ENCODE assay signal across 33 cellular contexts in genomic region chr11:132450631-132451030, GRCh38.
"Had no signal": no experiment of that assay in that cellular context is flagged by ENCODE, and none has a peak within 500 bp of the region (broad histone marks: within the 10 kb centered on the region; RNA-seq: fewer than 3 reads in every experiment).

No MANE protein-coding gene starts in this region.

- H3K27me3 Mint-ChIP-seq: activated B cell treated with CpG ODN at 0.5 μM for 24 hours; activated naive CD4-positive, alpha-beta T cell treated with anti-CD3 and anti-CD28 coated beads, Interleukin-2, amount 50 U/mL, for 24 hours; activated naive CD8-positive, alpha-beta T cell treated with anti-CD3 and anti-CD28 coated beads for 36 hours; dendritic cell treated with granulocyte-macrophage colony-stimulating factor and Interleukin-4, amounts not matched to agents 40 ng/mL and 50 ng/mL, for 4 days had no signal

- H3K4me1 Mint-ChIP-seq: activated B cell treated with CpG ODN at 0.5 μM for 24 hours; activated naive CD4-positive, alpha-beta T cell treated with anti-CD3 and anti-CD28 coated beads, Interleukin-2, amount 50 U/mL, for 24 hours; activated naive CD8-positive, alpha-beta T cell treated with anti-CD3 and anti-CD28 coated beads for 36 hours; activated naive CD8-positive, alpha-beta T cell treated with anti-CD3 and anti-CD28 coated beads, Interleukin-2, amount 50 U/mL, for 24 hours; activated T-helper 17 cell treated with anti-CD3 and anti-CD28 coated beads, Interleukin-2, amount 50 U/mL, for 72 hours had no signal

- H3K9me3 Mint-ChIP-seq: activated B cell treated with CpG ODN at 0.5 μM for 24 hours; activated CD8-positive, alpha-beta T cell treated with anti-CD3 and anti-CD28 coated beads for 36 hours; activated naive CD4-positive, alpha-beta T cell treated with anti-CD3 and anti-CD28 coated beads, Interleukin-2, amount 50 U/mL, for 24 hours; activated naive CD8-positive, alpha-beta T cell treated with anti-CD3 and anti-CD28 coated beads for 36 hours; activated naive CD8-positive, alpha-beta T cell treated with anti-CD3 and anti-CD28 coated beads, Interleukin-2, amount 50 U/mL, for 24 hours; activated T-helper 17 cell treated with anti-CD3 and anti-CD28 coated beads, Interleukin-2, amount 50 U/mL, for 72 hours; endodermal cell had no signal

- H3K9me3 ChIP-seq: adrenal gland, body of pancreas, breast epithelium, colonic mucosa, esophagus muscularis mucosa, gastroesophageal sphincter had no signal

- H3K27ac ChIP-seq: adrenal gland, body of pancreas, breast epithelium, cardiac muscle cell, colonic mucosa, dorsolateral prefrontal cortex, esophagus muscularis mucosa, gastroesophageal sphincter, VCaP had no signal

- H3K4me1 ChIP-seq: adrenal gland, body of pancreas, breast epithelium, colonic mucosa, gastroesophageal sphincter had no signal

- FAIRE-seq: TTC549 had no signal

- ATAC-seq: activated CD4-positive, CD25-positive, alpha-beta regulatory T cell treated with anti-CD3 and anti-CD28 coated beads, Interleukin-2, amount 50 U/mL, for 24 hours; activated CD8-positive, alpha-beta T cell treated with anti-CD3 and anti-CD28 coated beads for 36 hours; activated naive CD8-positive, alpha-beta T cell treated with anti-CD3 and anti-CD28 coated beads, Interleukin-2, amount 50 U/mL, for 24 hours; activated T-cell treated with anti-CD3 and anti-CD28 coated beads, Interleukin-2, amount 50 U/mL, for 4 hours; activated T-helper 17 cell treated with anti-CD3 and anti-CD28 coated beads, Interleukin-2, amount 50 U/mL, for 72 hours; body of pancreas; gastroesophageal sphincter had no signal

- H3K27me3 ChIP-seq: adrenal gland, body of pancreas, cardiac muscle cell, colonic mucosa, esophagus muscularis mucosa, gastroesophageal sphincter had no signal

- H3K4me3 Mint-ChIP-seq: activated B cell treated with CpG ODN at 0.5 μM for 24 hours; activated CD8-positive, alpha-beta T cell treated with anti-CD3 and anti-CD28 coated beads for 36 hours; activated naive CD4-positive, alpha-beta T cell treated with anti-CD3 and anti-CD28 coated beads for 36 hours; activated naive CD4-positive, alpha-beta T cell treated with anti-CD3 and anti-CD28 coated beads, Interleukin-2, amount 50 U/mL, for 24 hours; activated naive CD8-positive, alpha-beta T cell treated with anti-CD3 and anti-CD28 coated beads for 36 hours; activated naive CD8-positive, alpha-beta T cell treated with anti-CD3 and anti-CD28 coated beads, Interleukin-2, amount 50 U/mL, for 24 hours; activated T-cell treated with anti-CD3 and anti-CD28 coated beads, Interleukin-2, amount 50 U/mL, for 4 hours; activated T-helper 17 cell treated with anti-CD3 and anti-CD28 coated beads, Interleukin-2, amount 50 U/mL, for 72 hours; dendritic cell treated with granulocyte-macrophage colony-stimulating factor and Interleukin-4, amounts not matched to agents 40 ng/mL and 50 ng/mL, for 4 days; endodermal cell had no signal

- H3K36me3 Mint-ChIP-seq: activated naive CD4-positive, alpha-beta T cell treated with anti-CD3 and anti-CD28 coated beads, Interleukin-2, amount 50 U/mL, for 24 hours; activated naive CD8-positive, alpha-beta T cell treated with anti-CD3 and anti-CD28 coated beads for 36 hours had no signal

- H3K27ac Mint-ChIP-seq: activated B cell treated with CpG ODN at 0.5 μM for 24 hours; activated CD8-positive, alpha-beta T cell treated with anti-CD3 and anti-CD28 coated beads for 36 hours; activated naive CD4-positive, alpha-beta T cell treated with anti-CD3 and anti-CD28 coated beads for 36 hours; activated naive CD4-positive, alpha-beta T cell treated with anti-CD3 and anti-CD28 coated beads, Interleukin-2, amount 50 U/mL, for 24 hours; activated naive CD8-positive, alpha-beta T cell treated with anti-CD3 and anti-CD28 coated beads for 36 hours; activated naive CD8-positive, alpha-beta T cell treated with anti-CD3 and anti-CD28 coated beads, Interleukin-2, amount 50 U/mL, for 24 hours; activated T-helper 17 cell treated with anti-CD3 and anti-CD28 coated beads, Interleukin-2, amount 50 U/mL, for 72 hours; dendritic cell treated with granulocyte-macrophage colony-stimulating factor and Interleukin-4, amounts not matched to agents 40 ng/mL and 50 ng/mL, for 4 days; endodermal cell had no signal

- H3K36me3 ChIP-seq: adrenal gland, breast epithelium, cardiac muscle cell, colonic mucosa, esophagus muscularis mucosa, gastroesophageal sphincter had no signal

- DNase-seq: activated B cell treated with CpG ODN at 0.5 μM for 24 hours; activated CD4-positive, alpha-beta T cell treated with anti-CD3 and anti-CD28 coated beads for 48 hours; activated CD4-positive, alpha-beta T cell treated with anti-CD3 and anti-CD28 coated beads, Interleukin-2, amount 50 U/mL, for 1 hour; activated CD4-positive, alpha-beta T cell treated with anti-CD3 and anti-CD28 coated beads, Interleukin-2, amount 50 U/mL, for 48 hours; activated CD8-positive, alpha-beta memory T cell treated with anti-CD3 and anti-CD28 coated beads for 24 hours; activated CD8-positive, alpha-beta T cell treated with anti-CD3 and anti-CD28 coated beads for 36 hours; activated effector memory CD4-positive, alpha-beta T cell treated with Interleukin-2 at 50 U/mL for 16 hours; activated naive CD4-positive, alpha-beta T cell treated with anti-CD3 and anti-CD28 coated beads for 36 hours; activated naive CD8-positive, alpha-beta T cell treated with anti-CD3 and anti-CD28 coated beads for 36 hours; activated naive CD8-positive, alpha-beta T cell treated with anti-CD3 and anti-CD28 coated beads, Interleukin-2, amount 50 U/mL, for 24 hours; activated T-cell treated with anti-CD3 and anti-CD28 coated beads, Interleukin-2, amount 50 U/mL, for 4 hours; adrenal gland; amygdala; aorta; body of pancreas; central memory CD4-positive, alpha-beta T cell; cerebellar nuclear complex; colonic mucosa; dorsolateral prefrontal cortex; effector memory CD4-positive, alpha-beta T cell; endodermal cell; foreskin melanocyte; T-helper 2 cell had no signal

- H3K4me3 ChIP-seq: adrenal gland, body of pancreas, breast epithelium, cardiac muscle cell, colonic mucosa, dorsolateral prefrontal cortex, esophagus muscularis mucosa, gastroesophageal sphincter had no signal
